Comparison of ENCODE assay signal across 9 cellular contexts in genomic region chr6:142907017-142907470, GRCh38. TPM values are rescaled to one million over a fixed set of nuclear protein-coding genes. Genes with fewer than 3 reads are reported as not detected.
DNase-seq lines count a peak whose midpoint lies in the region; ATAC-seq and TF ChIP-seq lines count a peak whose summit lies in the region.
"Had no signal": no experiment of that assay in that cellular context is flagged by ENCODE, and none has a peak within 500 bp of the region (broad histone marks: within the 10 kb centered on the region; RNA-seq: fewer than 3 reads in every experiment).

No MANE protein-coding gene starts in this region.

- H3K27me3 Mint-ChIP-seq in endodermal cell (ENCODE audit: insufficient read depth): peaks cover 3% of the 10 kb centered on the region

- H3K36me3 Mint-ChIP-seq in endodermal cell (ENCODE audit: low read depth): no peaks in the 10 kb centered on the region

- no peaks in the 10 kb centered on the region for H3K9me3 Mint-ChIP-seq in endodermal cell

- peak; percentile 64 for ATAC-seq in GM18498 (IDR thresholded peaks at IDR 0.05; ENCODE audit: unreplicated experiment)
- ATAC-seq in GM21381 (IDR thresholded peaks at IDR 0.05; ENCODE audit: unreplicated experiment): peak; percentile 65
- peak; percentile 58 for ATAC-seq in HG03280 (IDR thresholded peaks at IDR 0.05; ENCODE audit: unreplicated experiment)

- peaks cover 8% of the 10 kb centered on the region for H3K4me1 ChIP-seq in endodermal cell (ENCODE audit: control insufficient read depth, insufficient read depth, low read length)

- no peak overlapping the region for H3K4me3 Mint-ChIP-seq in endodermal cell

- H3K36me3 ChIP-seq in endodermal cell (ENCODE audit: control insufficient read depth, insufficient read depth, low read length): no peaks in the 10 kb centered on the region

- H3K27ac Mint-ChIP-seq in endodermal cell: no peak overlapping the region

- H3K27me3 ChIP-seq in endodermal cell (ENCODE audit: control insufficient read depth, insufficient read depth, low read length, poor library complexity, severe bottlenecking): no peaks in the 10 kb centered on the region

- TF ChIP-seq CTCF in endodermal cell (conservative IDR thresholded peaks at IDR 0.05): no peak

- no peak overlapping the region for H3K9ac ChIP-seq in endodermal cell (ENCODE audit: extremely low read depth, low read length, poor library complexity, severe bottlenecking)

- peak; percentile 39 for DNase-seq in central memory CD4-positive, alpha-beta T cell
- DNase-seq in stimulated activated CD4-positive, alpha-beta T cell treated with anti-CD3 and anti-CD28 coated beads, Interleukin-4, amount 100 ng/mL, for 4 hours: no peak
- no peak for DNase-seq in NCI-H526 treated with DMSO at 0.1 percent for 48 hours (lab: John Stamatoyannopoulos, UW)
- no peak for DNase-seq in NCI-H748 treated with DMSO at 0.1 percent for 48 hours (lab: John Stamatoyannopoulos, UW)
- DNase-seq in endodermal cell: no peak
- DNase-seq: NCI-H1694 had no signal

- H3K27ac ChIP-seq in endodermal cell (ENCODE audit: low read depth, low read length): no peak overlapping the region

- H3K9me3 ChIP-seq in endodermal cell (ENCODE audit: control insufficient read depth, low read length): no peaks in the 10 kb centered on the region

- H3K4me1 Mint-ChIP-seq in endodermal cell: peaks cover 15% of the 10 kb centered on the region

- 92% methylated on average over 4 of the region's 4 CpGs; no CpG with 5 or more reads in 1 of the 2 experiments for WGBS in endodermal cell (ENCODE audit: insufficient coverage in 1 of 2, insufficient read length in 1 of 2), 2 experiments

- H3K4me3 ChIP-seq in endodermal cell (ENCODE audit: low read length): no peak overlapping the region

RNA-seq across cellular contexts. Expression of gene HIVEP2, which starts 37.9 kb away (rescaled TPM):
- 1 to 10 TPM; 1.7 to 2.4 TPM for total RNA-seq in endodermal cell
- polyA plus RNA-seq in endodermal cell (2013, experiment 1 of 2): 4.1 TPM
- 6.1 TPM for polyA plus RNA-seq in endodermal cell (2013, experiment 2 of 2)
